27 cellular contexts compared by ENCODE assay signal in the genomic region with DNA sequence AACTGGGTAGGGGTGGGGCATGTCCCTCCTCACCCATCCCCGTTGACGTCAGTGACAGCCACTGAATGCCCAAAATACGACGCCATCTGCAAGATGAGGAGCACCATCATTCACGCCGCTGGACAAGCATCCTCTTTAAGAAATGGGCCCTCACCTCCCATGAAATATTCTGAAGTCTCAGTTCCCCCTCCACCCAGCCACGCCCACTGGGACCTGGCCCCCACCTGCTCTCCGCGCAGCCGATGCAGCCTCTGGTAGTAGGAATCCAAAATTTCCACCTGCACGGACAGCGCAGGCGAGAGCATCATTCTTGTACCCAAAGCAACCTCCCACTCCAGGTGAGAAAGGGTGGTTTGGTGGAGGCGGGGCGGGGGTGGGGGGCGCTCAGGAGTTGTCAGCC. TPM values are rescaled to one million over a fixed set of nuclear protein-coding genes. Genes with fewer than 3 reads are reported as not detected.
"Had no signal": no experiment of that assay in that cellular context is flagged by ENCODE, and none has a peak within 500 bp of the region (broad histone marks: within the 10 kb centered on the region; RNA-seq: fewer than 3 reads in every experiment).

No MANE protein-coding gene starts in this region.

- H3K9me3 ChIP-seq: SJCRH30 had no signal

- H3K27me3 ChIP-seq: SJCRH30 had no signal

- H3K4me1 ChIP-seq: SJCRH30 had no signal

- H3K4me3 ChIP-seq: SJCRH30, SK-N-MC had no signal

- H3K36me3 ChIP-seq: SJCRH30, WERI-Rb-1 had no signal

- ATAC-seq: activated CD8-positive, alpha-beta memory T cell treated with anti-CD3 and anti-CD28 coated beads, Interleukin-2, amount 10 ng/mL, durations not matched to agents 7 days and 5 days; activated naive CD8-positive, alpha-beta T cell treated with anti-CD3 and anti-CD28 coated beads, Interleukin-2, amount 50 U/mL, for 24 hours; Panc1 had no signal

- H3K27ac ChIP-seq: SJCRH30, SK-N-MC, WERI-Rb-1 had no signal

- DNase-seq: activated CD4-positive, alpha-beta memory T cell treated with anti-CD3 and anti-CD28 coated beads, Interleukin-2, amount 10 ng/mL, durations not matched to agents 7 days and 5 days; activated CD4-positive, alpha-beta T cell treated with anti-CD3 and anti-CD28 coated beads for 1 hour; activated CD4-positive, alpha-beta T cell treated with anti-CD3 and anti-CD28 coated beads for 48 hours; activated CD4-positive, CD25-positive, alpha-beta regulatory T cell; activated CD8-positive, alpha-beta memory T cell treated with anti-CD3 and anti-CD28 coated beads for 24 hours; activated CD8-positive, alpha-beta memory T cell treated with anti-CD3 and anti-CD28 coated beads, Interleukin-2, amount 10 ng/mL, durations not matched to agents 7 days and 5 days; activated CD8-positive, alpha-beta memory T cell treated with anti-CD3 and anti-CD28 coated beads, Interleukin-2, amount 50 U/mL, for 48 hours; activated effector memory CD4-positive, alpha-beta T cell treated with Interleukin-2 at 50 U/mL for 16 hours; activated naive CD4-positive, alpha-beta T cell treated with anti-CD3 and anti-CD28 coated beads, Interleukin-2, amount 10 ng/mL, durations not matched to agents 7 days and 5 days; activated naive CD8-positive, alpha-beta T cell treated with anti-CD3 and anti-CD28 coated beads, Interleukin-2, amount 50 U/mL, for 24 hours; activated T-cell treated with anti-CD3 and anti-CD28 coated beads, Interleukin-2, amount 50 U/mL, for 48 hours; anterior cingulate cortex; central memory CD4-positive, alpha-beta T cell; MM.1S; MV-4-11; NCI-H1092; NCI-H1436 treated with DMSO at 0.1 percent for 48 hours; NCI-H1694 treated with DMSO at 0.1 percent for 48 hours; NCI-H2029; NCI-H345; SHP77; SJCRH30; T1000; WERI-Rb-1 had no signal

RNA-seq across cellular contexts. Expression of a gene that starts 20.2 kb away (rescaled TPM):
- total RNA-seq: T-helper 1 cell treated with Interleukin-12 subunit alpha and Interleukin-12 subunit beta and Interleukin-4 antibody, amounts not matched to agents 30 ng/mL and 1 ng/mL, for 36 hours had no signal
